ENCODE assay signal across 1 cellular context in the genomic region with DNA sequence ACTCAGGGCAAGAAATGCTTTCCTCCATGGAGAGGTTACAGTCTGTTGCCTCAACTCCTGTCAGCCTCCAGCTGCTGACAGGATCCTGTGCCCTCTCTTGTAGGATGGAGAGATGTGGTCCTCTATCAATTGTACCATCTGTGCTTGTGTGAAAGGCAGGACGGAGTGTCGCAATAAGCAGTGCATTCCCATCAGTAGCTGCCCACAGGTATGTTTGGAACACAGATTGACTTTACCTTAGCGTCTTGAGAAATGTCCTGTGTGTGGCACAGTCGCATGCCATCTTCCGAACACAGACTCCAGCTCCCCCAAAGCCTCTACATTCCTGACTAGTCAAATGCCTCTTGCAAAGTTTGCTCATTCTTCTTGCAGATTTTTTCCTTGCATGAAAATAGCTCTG.
TF ChIP-seq lines count a peak whose summit lies in the region.

No MANE protein-coding gene starts in this region.

TF ChIP-seq in A549, 52 proteins besides CTCF, POLR2A, EP300 and RAD21:
- TF ChIP-seq POLR2AphosphoS2 (conservative IDR thresholded peaks at IDR 0.05; ENCODE audit: low read length) (no peak), CEBPB (IDR thresholded peaks at IDR 0.05) (peak; percentile 78 to 79)
